ENCODE assay signal across 2 cellular contexts in genomic region chr7:50832744-50833143, GRCh38.
TF ChIP-seq lines count a peak whose summit lies in the region.

No MANE protein-coding gene starts in this region.

TF ChIP-seq in SK-N-SH, 30 proteins besides CTCF, POLR2A, EP300 and RAD21 (continued from another document):
- TF ChIP-seq JUND (IDR thresholded peaks at IDR 0.05) = no peak
- no peak for TF ChIP-seq CHD2 (IDR thresholded peaks at IDR 0.05; ENCODE audit: low read length, partially characterized antibody)
- TF ChIP-seq TAF1 (IDR thresholded peaks at IDR 0.05; ENCODE audit: borderline replicate concordance, low read depth, low read length) = no peak
- TF ChIP-seq MAX (IDR thresholded peaks at IDR 0.05; ENCODE audit: low read depth) = no peak
- TF ChIP-seq REST (IDR thresholded peaks at IDR 0.05; ENCODE audit: low read depth, low read length) = no peak
- no peak for TF ChIP-seq YY1 (IDR thresholded peaks at IDR 0.05; ENCODE audit: low read depth)
- TF ChIP-seq USF2 (IDR thresholded peaks at IDR 0.05; ENCODE audit: borderline replicate concordance, low read depth, low read length) = no peak
- TF ChIP-seq RCOR1 (IDR thresholded peaks at IDR 0.05; ENCODE audit: low read length) = no peak
- TF ChIP-seq FOSL2 (IDR thresholded peaks at IDR 0.05; ENCODE audit: borderline replicate concordance, low read depth) = no peak
- no peak for TF ChIP-seq NRF1 (IDR thresholded peaks at IDR 0.05; ENCODE audit: low read depth, low read length)

TF ChIP-seq in SK-N-SH treated with all-trans-retinoic acid at 6 μM for 48 hours, 23 proteins besides CTCF, POLR2A, EP300 and RAD21 (continued from another document):
- TF ChIP-seq POU6F1 (CRISPR knock-in tag; IDR thresholded peaks at IDR 0.05; ENCODE audit: borderline replicate concordance, low read depth) = no peak
- no peak for TF ChIP-seq ESRRG (CRISPR knock-in tag; IDR thresholded peaks at IDR 0.05)
- no peak for TF ChIP-seq SNAI2 (CRISPR knock-in tag; IDR thresholded peaks at IDR 0.05)
- TF ChIP-seq TCF4 (CRISPR knock-in tag; IDR thresholded peaks at IDR 0.05; ENCODE audit: borderline replicate concordance) = no peak
- no peak for TF ChIP-seq GLIS3 (CRISPR knock-in tag; IDR thresholded peaks at IDR 0.05)
- TF ChIP-seq ZNF70 (CRISPR knock-in tag; IDR thresholded peaks at IDR 0.05) = no peak
- TF ChIP-seq ISL1 (CRISPR knock-in tag; IDR thresholded peaks at IDR 0.05) = no peak
- no peak for TF ChIP-seq BACH2 (CRISPR knock-in tag; IDR thresholded peaks at IDR 0.05; ENCODE audit: borderline replicate concordance)
- TF ChIP-seq PPARA (CRISPR knock-in tag; IDR thresholded peaks at IDR 0.05; ENCODE audit: borderline replicate concordance) = no peak
- no peak for TF ChIP-seq TSHZ2 (CRISPR knock-in tag; IDR thresholded peaks at IDR 0.05)
- TF ChIP-seq CREB5 (CRISPR knock-in tag; IDR thresholded peaks at IDR 0.05; ENCODE audit: low read depth) = no peak
- no peak for TF ChIP-seq CSRNP3 (CRISPR knock-in tag; IDR thresholded peaks at IDR 0.05)
- TF ChIP-seq ZFP3 (CRISPR knock-in tag; IDR thresholded peaks at IDR 0.05) = no peak
